Comparison of ENCODE assay signal across 34 cellular contexts in genomic region chr20:998431-998830, GRCh38. TPM values are rescaled to one million over a fixed set of nuclear protein-coding genes. Genes with fewer than 3 reads are reported as not detected.
"Had no signal": no experiment of that assay in that cellular context is flagged by ENCODE, and none has a peak within 500 bp of the region (broad histone marks: within the 10 kb centered on the region; RNA-seq: fewer than 3 reads in every experiment).

No MANE protein-coding gene starts in this region.

- H3K9me3 ChIP-seq: esophagus muscularis mucosa had no signal

- DNase-seq: activated B cell treated with CpG ODN at 0.5 μM for 24 hours; activated CD4-positive, alpha-beta T cell treated with anti-CD3 and anti-CD28 coated beads for 48 hours; activated CD4-positive, alpha-beta T cell treated with anti-CD3 and anti-CD28 coated beads, Interleukin-2, amount 50 U/mL, for 1 hour; activated CD4-positive, alpha-beta T cell treated with anti-CD3 and anti-CD28 coated beads, Interleukin-2, amount 50 U/mL, for 48 hours; activated CD8-positive, alpha-beta memory T cell treated with anti-CD3 and anti-CD28 coated beads for 24 hours; activated CD8-positive, alpha-beta T cell treated with anti-CD3 and anti-CD28 coated beads for 36 hours; activated effector memory CD4-positive, alpha-beta T cell treated with Interleukin-2 at 50 U/mL for 16 hours; activated gamma-delta T cell treated with Interleukin-2 at 50 U/mL for 16 hours; activated naive CD4-positive, alpha-beta T cell treated with anti-CD3 and anti-CD28 coated beads, Interleukin-2, amount 50 U/mL, for 16 hours; activated naive CD4-positive, alpha-beta T cell treated with Interleukin-2 at 50 U/mL for 16 hours; activated T-cell treated with anti-CD3 and anti-CD28 coated beads, Interleukin-2, amount 50 U/mL, for 4 hours; amniotic stem cell; anterior cingulate cortex; brain microvascular endothelial cell; caudate nucleus; cortex of kidney; dermis blood vessel endothelial cell; effector CD4-positive, alpha-beta T cell; effector memory CD8-positive, alpha-beta T cell; erythroblast; foreskin fibroblast; head of caudate nucleus; T-helper 1 cell; T-helper 17 cell; T1000; WERI-Rb-1 had no signal

- FAIRE-seq: astrocyte, bronchial epithelial cell, colon, frontal cortex had no signal

- ATAC-seq: activated CD4-positive, CD25-positive, alpha-beta regulatory T cell treated with anti-CD3 and anti-CD28 coated beads, Interleukin-2, amount 50 U/mL, for 24 hours; activated CD8-positive, alpha-beta T cell treated with anti-CD3 and anti-CD28 coated beads for 36 hours; activated T-cell treated with anti-CD3 and anti-CD28 coated beads, Interleukin-2, amount 50 U/mL, for 4 hours; activated T-helper 17 cell treated with anti-CD3 and anti-CD28 coated beads, Interleukin-2, amount 50 U/mL, for 72 hours; effector memory CD8-positive, alpha-beta T cell; T-helper 17 cell had no signal

- H3K36me3 ChIP-seq: brain microvascular endothelial cell, esophagus muscularis mucosa, WERI-Rb-1 had no signal

- H3K27ac ChIP-seq: brain microvascular endothelial cell, esophagus muscularis mucosa, WERI-Rb-1 had no signal

- H3K4me3 ChIP-seq: esophagus muscularis mucosa had no signal

RNA-seq across cellular contexts. Expression of gene RSPO4, which starts 3.7 kb away (rescaled TPM):
- total RNA-seq: activated CD8-positive, alpha-beta T cell treated with anti-CD3 and anti-CD28 coated beads for 36 hours; activated T-cell treated with anti-CD3 and anti-CD28 coated beads, Interleukin-2, amount 50 U/mL, for 4 hours; activated T-helper 17 cell treated with anti-CD3 and anti-CD28 coated beads, Interleukin-2, amount 50 U/mL, for 72 hours; bronchial epithelial cell; chondrocyte; dermis blood vessel endothelial cell; T-helper 17 cell had no signal
